ENCODE assay signal across 1 cellular context in the genomic region with DNA sequence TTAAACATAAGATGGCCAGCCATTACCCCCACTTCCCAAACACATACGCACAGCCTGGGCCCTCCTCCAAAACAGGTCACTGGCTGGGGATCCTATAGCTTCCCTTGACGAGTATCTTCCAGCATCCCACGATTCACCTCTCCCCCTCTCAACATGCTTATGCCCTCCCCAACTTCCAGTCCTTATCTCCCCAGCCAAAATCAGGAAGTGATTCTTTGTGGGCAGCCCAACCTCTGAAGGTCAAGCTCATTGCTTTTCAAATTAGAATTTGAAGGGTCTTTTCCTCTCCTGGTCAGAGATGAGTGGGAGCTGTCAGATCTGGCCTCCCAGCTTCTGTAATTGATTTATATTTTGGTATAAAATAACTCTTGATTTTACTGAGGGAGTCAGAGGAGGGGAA.
TF ChIP-seq lines count a peak whose summit lies in the region.

No MANE protein-coding gene starts in this region.

TF ChIP-seq in K562, 482 proteins besides CTCF, POLR2A, EP300 and RAD21 (continued from another document):
- no peak for TF ChIP-seq TEAD2 (tag; IDR thresholded peaks at IDR 0.05)
- TF ChIP-seq, protein P1, sequence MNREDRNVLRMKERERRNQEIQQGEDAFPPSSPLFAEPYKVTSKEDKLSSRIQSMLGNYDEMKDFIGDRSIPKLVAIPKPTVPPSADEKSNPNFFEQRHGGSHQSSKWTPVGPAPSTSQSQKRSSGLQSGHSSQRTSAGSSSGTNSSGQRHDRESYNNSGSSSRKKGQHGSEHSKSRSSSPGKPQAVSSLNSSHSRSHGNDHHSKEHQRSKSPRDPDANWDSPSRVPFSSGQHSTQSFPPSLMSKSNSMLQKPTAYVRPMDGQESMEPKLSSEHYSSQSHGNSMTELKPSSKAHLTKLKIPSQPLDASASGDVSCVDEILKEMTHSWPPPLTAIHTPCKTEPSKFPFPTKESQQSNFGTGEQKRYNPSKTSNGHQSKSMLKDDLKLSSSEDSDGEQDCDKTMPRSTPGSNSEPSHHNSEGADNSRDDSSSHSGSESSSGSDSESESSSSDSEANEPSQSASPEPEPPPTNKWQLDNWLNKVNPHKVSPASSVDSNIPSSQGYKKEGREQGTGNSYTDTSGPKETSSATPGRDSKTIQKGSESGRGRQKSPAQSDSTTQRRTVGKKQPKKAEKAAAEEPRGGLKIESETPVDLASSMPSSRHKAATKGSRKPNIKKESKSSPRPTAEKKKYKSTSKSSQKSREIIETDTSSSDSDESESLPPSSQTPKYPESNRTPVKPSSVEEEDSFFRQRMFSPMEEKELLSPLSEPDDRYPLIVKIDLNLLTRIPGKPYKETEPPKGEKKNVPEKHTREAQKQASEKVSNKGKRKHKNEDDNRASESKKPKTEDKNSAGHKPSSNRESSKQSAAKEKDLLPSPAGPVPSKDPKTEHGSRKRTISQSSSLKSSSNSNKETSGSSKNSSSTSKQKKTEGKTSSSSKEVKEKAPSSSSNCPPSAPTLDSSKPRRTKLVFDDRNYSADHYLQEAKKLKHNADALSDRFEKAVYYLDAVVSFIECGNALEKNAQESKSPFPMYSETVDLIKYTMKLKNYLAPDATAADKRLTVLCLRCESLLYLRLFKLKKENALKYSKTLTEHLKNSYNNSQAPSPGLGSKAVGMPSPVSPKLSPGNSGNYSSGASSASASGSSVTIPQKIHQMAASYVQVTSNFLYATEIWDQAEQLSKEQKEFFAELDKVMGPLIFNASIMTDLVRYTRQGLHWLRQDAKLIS (CRISPR knock-in tag; IDR thresholded peaks at IDR 0.05) = no peak
